Comparison of ENCODE assay signal across 1 cellular context in genomic region chr17:75777243-75777922, GRCh38.
A peak's percentile ranks its signal among the peaks of the same experiment; 100 is the strongest.
TF ChIP-seq lines count a peak whose summit lies in the region.

No MANE protein-coding gene starts in this region.

TF ChIP-seq in SK-N-SH, 30 proteins besides CTCF, POLR2A, EP300 and RAD21 (continued from another document):
- TF ChIP-seq, protein P1, sequence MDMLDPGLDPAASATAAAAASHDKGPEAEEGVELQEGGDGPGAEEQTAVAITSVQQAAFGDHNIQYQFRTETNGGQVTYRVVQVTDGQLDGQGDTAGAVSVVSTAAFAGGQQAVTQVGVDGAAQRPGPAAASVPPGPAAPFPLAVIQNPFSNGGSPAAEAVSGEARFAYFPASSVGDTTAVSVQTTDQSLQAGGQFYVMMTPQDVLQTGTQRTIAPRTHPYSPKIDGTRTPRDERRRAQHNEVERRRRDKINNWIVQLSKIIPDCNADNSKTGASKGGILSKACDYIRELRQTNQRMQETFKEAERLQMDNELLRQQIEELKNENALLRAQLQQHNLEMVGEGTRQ (IDR thresholded peaks at IDR 0.05; ENCODE audit: borderline replicate concordance, low read depth, low read length) = no peak
- TF ChIP-seq JUND (IDR thresholded peaks at IDR 0.05) (peak; percentile 20), TCF12 (IDR thresholded peaks at IDR 0.05) (0 out of 2 replicates have a peak, but pooled peaks have one; percentile 15), SMC3 (IDR thresholded peaks at IDR 0.05; ENCODE audit: low read depth, low read length) (no peak), GABPA (IDR thresholded peaks at IDR 0.05; ENCODE audit: low read depth) (no peak), SIN3A (IDR thresholded peaks at IDR 0.05; ENCODE audit: borderline replicate concordance, low read depth, low read length) (no peak)
